ENCODE assay signal across 16 cellular contexts in the genomic region with DNA sequence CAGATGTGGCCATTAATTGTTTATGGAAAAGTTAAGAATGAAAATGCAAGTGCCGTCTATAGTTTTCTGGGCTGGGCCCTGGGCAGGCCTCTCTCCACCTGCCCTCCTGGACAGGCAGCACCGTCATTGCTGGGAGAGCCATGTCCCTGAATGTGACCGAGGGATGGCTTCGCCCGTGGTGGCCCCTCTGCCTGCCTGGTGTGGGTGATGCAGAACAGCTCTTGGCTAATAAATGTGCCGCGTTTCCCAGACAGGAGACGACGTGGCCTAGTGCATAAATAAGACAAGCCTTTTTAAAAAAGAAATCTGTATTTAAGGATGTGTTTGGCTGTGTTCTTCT.
DNase-seq lines count a peak whose midpoint lies in the region; ATAC-seq and TF ChIP-seq lines count a peak whose summit lies in the region.
"Had no signal": no experiment of that assay in that cellular context is flagged by ENCODE, and none has a peak within 500 bp of the region (broad histone marks: within the 10 kb centered on the region; RNA-seq: fewer than 3 reads in every experiment).

No MANE protein-coding gene starts in this region.

- H3K4me1 Mint-ChIP-seq in activated T-helper 17 cell treated with anti-CD3 and anti-CD28 coated beads, Interleukin-2, amount 50 U/mL, for 72 hours = no peaks in the 10 kb centered on the region
- H3K4me1 Mint-ChIP-seq: GM23338 had no signal

- ATAC-seq in Right ventricle myocardium superior (ENCODE audit: poor library complexity) (no peak), left cardiac atrium (no peak), omental fat pad (ENCODE audit: low FRiP score) (no peak), HG02571 (IDR thresholded peaks at IDR 0.05; ENCODE audit: unreplicated experiment) (no peak), GM18502 (IDR thresholded peaks at IDR 0.05; ENCODE audit: poor library complexity, unreplicated experiment) (no peak)
- no peak for ATAC-seq in activated T-helper 17 cell treated with anti-CD3 and anti-CD28 coated beads, Interleukin-2, amount 50 U/mL, for 72 hours (replicated peaks)

- in situ Hi-C loops in transverse colon (cut with MboI; ENCODE audit: low pct_ligation_motif_present in 1 of 4, low pct_unique_long_range_greater_than_20kb in 1 of 4, low sequenced_read_pairs in 3 of 4) = no loop called here

- H3K4me1 ChIP-seq in transverse colon = no peaks in the 10 kb centered on the region
- H3K4me1 ChIP-seq: A549 had no signal

- TF ChIP-seq POLR2A in transverse colon (IDR thresholded peaks at IDR 0.05) = no peak

- H3K27ac Mint-ChIP-seq in activated T-helper 17 cell treated with anti-CD3 and anti-CD28 coated beads, Interleukin-2, amount 50 U/mL, for 72 hours = peak overlapping the region; percentile 6
- H3K27ac Mint-ChIP-seq: GM23338 had no signal

- intact Hi-C loops in Right ventricle myocardium superior (cut with DNase I) (no loop called here), left cardiac atrium (cut with DNase I) (no loop called here), transverse colon (cut with DNase I; ENCODE audit: low total_unique reads) (no loop called here)

- no peak for TF ChIP-seq CTCF in omental fat pad (IDR thresholded peaks at IDR 0.05)
- TF ChIP-seq CTCF in transverse colon (IDR thresholded peaks at IDR 0.05) = no peak

- H3K9me3 ChIP-seq in transverse colon = no peaks in the 10 kb centered on the region
- H3K9me3 ChIP-seq: A549 had no signal

- 89 to 100% methylated on average over 4 to 9 of the region's 9 CpGs for WGBS in transverse colon (ENCODE audit: low coverage in 1 of 2), 2 donors

- no peaks in the 10 kb centered on the region for H3K27me3 Mint-ChIP-seq in activated T-helper 17 cell treated with anti-CD3 and anti-CD28 coated beads, Interleukin-2, amount 50 U/mL, for 72 hours

- no peak overlapping the region for H3K4me3 ChIP-seq in transverse colon
- H3K4me3 ChIP-seq: A549, GM23338 had no signal

- DNase-seq in Right ventricle myocardium superior = peak; percentile 15
- DNase-seq in left cardiac atrium = no peak
- peak; percentile 6 for DNase-seq in omental fat pad (ENCODE audit: low spot score)
- peak; percentile 4 for DNase-seq in transverse colon
- no peak for DNase-seq in HCEC 1CT
- DNase-seq: DMS79 treated with DMSO at 0.1 percent for 48 hours, KG1, NCI-H1417 treated with DMSO at 0.1 percent for 48 hours, NCI-H1930, NCI-H526 treated with DMSO at 0.1 percent for 48 hours, RPMI8226 had no signal

- H3K27ac ChIP-seq in transverse colon = no peak overlapping the region
- H3K27ac ChIP-seq: A549 had no signal

- no peaks in the 10 kb centered on the region for H3K36me3 ChIP-seq in transverse colon

- no peaks in the 10 kb centered on the region for H3K9me3 Mint-ChIP-seq in activated T-helper 17 cell treated with anti-CD3 and anti-CD28 coated beads, Interleukin-2, amount 50 U/mL, for 72 hours

- H3K4me3 Mint-ChIP-seq in activated T-helper 17 cell treated with anti-CD3 and anti-CD28 coated beads, Interleukin-2, amount 50 U/mL, for 72 hours = no peak overlapping the region
- H3K4me3 Mint-ChIP-seq: GM23338 had no signal

- H3K27me3 ChIP-seq in transverse colon = no peaks in the 10 kb centered on the region

- TF ChIP-seq EP300 in transverse colon (IDR thresholded peaks at IDR 0.05; ENCODE audit: low read depth) = no peak

- H3K36me3 Mint-ChIP-seq in activated T-helper 17 cell treated with anti-CD3 and anti-CD28 coated beads, Interleukin-2, amount 50 U/mL, for 72 hours (ENCODE audit: low read depth) = peaks cover 67% of the 10 kb centered on the region

Comparison
In these comparisons a context has a peak if more than half of its experiments do, and no peak if none do; other contexts are left out.
1. DNase-seq: peak in Right ventricle myocardium superior (single experiment), omental fat pad (single experiment) and transverse colon (single experiment); none in left cardiac atrium (single experiment) and HCEC 1CT (single experiment).